Comparison of ENCODE assay signal across 12 cellular contexts in genomic region chr15:78064544-78064943, GRCh38. TPM values are rescaled to one million over a fixed set of nuclear protein-coding genes. Genes with fewer than 3 reads are reported as not detected.
DNase-seq lines count a peak whose midpoint lies in the region; ATAC-seq and TF ChIP-seq lines count a peak whose summit lies in the region.
"Had no signal": no experiment of that assay in that cellular context is flagged by ENCODE, and none has a peak within 500 bp of the region (broad histone marks: within the 10 kb centered on the region; RNA-seq: fewer than 3 reads in every experiment).

No MANE protein-coding gene starts in this region.

- H2AFZ ChIP-seq in OCI-LY7 (ENCODE audit: low read length) (no peak overlapping the region), mesenchymal stem cell (ENCODE audit: low read depth, low read length) (no peak overlapping the region)

- H3K27ac ChIP-seq in OCI-LY7 (ENCODE audit: low read depth, low read length, poor library complexity, severe bottlenecking) (no peak overlapping the region), duodenal mucosa (ENCODE audit: low read depth, low read length) (peak overlapping the region; percentile 47), mesenchymal stem cell (ENCODE audit: low read length, poor library complexity, severe bottlenecking) (peak overlapping the region; percentile 96), thyroid gland (peak overlapping the region; percentile 76 to 87 (median 78))

- DNase-seq in OCI-LY7 (ENCODE audit: low spot score): no peak
- peak; percentile 54 for DNase-seq in mesenchymal stem cell
- no peak for DNase-seq in thyroid gland
- DNase-seq in left colon: no peak
- DNase-seq in NCI-H1694 (lab: John Stamatoyannopoulos, UW): no peak
- DNase-seq: NCI-H510A had no signal

- H3K14ac ChIP-seq in mesenchymal stem cell (ENCODE audit: low read length in 2 of 2): no peak overlapping the region

- H2BK15ac ChIP-seq in mesenchymal stem cell (ENCODE audit: low read depth, poor library complexity, severe bottlenecking): no peak overlapping the region

- H3K4me1 ChIP-seq in OCI-LY7 (ENCODE audit: insufficient read depth, low read length, poor library complexity, severe bottlenecking): peaks cover 91% of the 10 kb centered on the region
- peaks cover 81 to 85% of the 10 kb centered on the region in 2 donors for H3K4me1 ChIP-seq in duodenal mucosa (ENCODE audit: control insufficient read depth in 1 of 2, insufficient read depth in 2 of 2, low read length in 2 of 2)
- peaks cover 28% of the 10 kb centered on the region for H3K4me1 ChIP-seq in mesenchymal stem cell (ENCODE audit: control insufficient read depth, insufficient read depth, low read depth, low read length)
- peaks cover 86 to 95% of the 10 kb centered on the region in 2 donors for H3K4me1 ChIP-seq in thyroid gland

- BruUV-seq in OCI-LY7 (replicated peaks; lab: Mats Ljungman, UMichigan): no TSS peak

- no peak overlapping the region for H2BK5ac ChIP-seq in mesenchymal stem cell (ENCODE audit: low read depth, low read length, poor library complexity, severe bottlenecking)

- no peak overlapping the region for H3K4ac ChIP-seq in mesenchymal stem cell (ENCODE audit: low read depth in 1 of 2, low read length in 2 of 2)

- no peak for TF ChIP-seq CTCF in OCI-LY7 (conservative IDR thresholded peaks at IDR 0.05; ENCODE audit: low read length)
- no peak for TF ChIP-seq CTCF in thyroid gland (IDR thresholded peaks at IDR 0.05)

- H3K9ac ChIP-seq in duodenal mucosa (ENCODE audit: low read depth in 1 of 2, low read length in 2 of 2) (no peak overlapping the region), mesenchymal stem cell (ENCODE audit: low read length) (peak overlapping the region; percentile 93)

- no peak overlapping the region for H3K23ac ChIP-seq in mesenchymal stem cell (ENCODE audit: low read length in 2 of 2)

- H3K36me3 ChIP-seq in OCI-LY7 (ENCODE audit: insufficient read depth, low read length) (peaks cover 11% of the 10 kb centered on the region; the same call in 1 of the 2 replicates), duodenal mucosa (ENCODE audit: control insufficient read depth in 1 of 2, insufficient read depth in 2 of 2, low read length in 2 of 2) (no peaks in the 10 kb centered on the region), mesenchymal stem cell (ENCODE audit: control insufficient read depth in 1 of 2, insufficient read depth in 2 of 2, low read depth in 1 of 2, low read length in 2 of 2) (peaks cover 0 to under 1% of the 10 kb centered on the region in 2 experiments), thyroid gland (no peaks in the 10 kb centered on the region)

- H3K79me2 ChIP-seq in OCI-LY7 (ENCODE audit: insufficient read depth, low read depth, low read length): peaks cover 100% of the 10 kb centered on the region

- H3K27me3 ChIP-seq in duodenal mucosa (ENCODE audit: control insufficient read depth in 1 of 2, insufficient read depth in 2 of 2, low read length in 2 of 2): no peaks in the 10 kb centered on the region
- no peaks in the 10 kb centered on the region for H3K27me3 ChIP-seq in mesenchymal stem cell (ENCODE audit: control insufficient read depth in 1 of 2, insufficient read depth in 1 of 2, low read length in 2 of 2)
- H3K27me3 ChIP-seq in thyroid gland: no peaks in the 10 kb centered on the region

- no peak overlapping the region for H2BK12ac ChIP-seq in mesenchymal stem cell (ENCODE audit: low read length in 2 of 2)

- no peak overlapping the region for H3K4me3 ChIP-seq in OCI-LY7 (ENCODE audit: low read depth, low read length, poor library complexity, severe bottlenecking)
- H3K4me3 ChIP-seq in duodenal mucosa (ENCODE audit: low read depth in 1 of 2, low read length in 2 of 2): no peak overlapping the region
- H3K4me3 ChIP-seq in mesenchymal stem cell (ENCODE audit: insufficient read depth in 1 of 2, low read depth in 1 of 2, low read length in 2 of 2): peak overlapping the region in 1 of 2 experiments; percentile 45
- H3K4me3 ChIP-seq in thyroid gland (replicated peaks in 1 of 3): no peak overlapping the region

- no peak overlapping the region for H2BK120ac ChIP-seq in mesenchymal stem cell (ENCODE audit: low read depth, low read length)

- H2AK5ac ChIP-seq in mesenchymal stem cell (ENCODE audit: low read length, severe bottlenecking): no peak overlapping the region

- H4K20me1 ChIP-seq in OCI-LY7 (ENCODE audit: insufficient read depth, low read length): no peaks in the 10 kb centered on the region

- 0 out of 2 replicates have a peak overlapping the region, but pooled peaks have one; percentile 85 for H3K4me2 ChIP-seq in OCI-LY7 (ENCODE audit: low read length)
- H3K4me2 ChIP-seq in mesenchymal stem cell (ENCODE audit: low read length, poor library complexity, severe bottlenecking): no peak overlapping the region

- no peak for TF ChIP-seq POLR2A in thyroid gland (IDR thresholded peaks at IDR 0.05)

- no peaks in the 10 kb centered on the region for H3K9me3 ChIP-seq in OCI-LY7 (ENCODE audit: low read length)
- H3K9me3 ChIP-seq in duodenal mucosa (ENCODE audit: control insufficient read depth in 1 of 2, low read length in 2 of 2): no peaks in the 10 kb centered on the region
- no peaks in the 10 kb centered on the region for H3K9me3 ChIP-seq in mesenchymal stem cell (ENCODE audit: control insufficient read depth, low read length)
- H3K9me3 ChIP-seq in thyroid gland: no peaks in the 10 kb centered on the region

- no peaks in the 10 kb centered on the region for H3K79me1 ChIP-seq in mesenchymal stem cell (replicated peaks; ENCODE audit: low read length, poor library complexity, severe bottlenecking)

- CTCF ChIA-PET in OCI-LY7 (lab: Charles Lee; ENCODE audit: unreplicated experiment): no interaction called here

- H3K9me2 ChIP-seq in OCI-LY7 (ENCODE audit: insufficient read depth, low read length): no peaks in the 10 kb centered on the region

- no peak overlapping the region for H4K91ac ChIP-seq in mesenchymal stem cell (ENCODE audit: low read length)

- POLR2A ChIA-PET in OCI-LY7 (lab: Charles Lee): no interaction called here

- H3K18ac ChIP-seq in mesenchymal stem cell (ENCODE audit: low read depth in 1 of 2, low read length in 2 of 2): no peak overlapping the region

- intact Hi-C loops in OCI-LY7 (cut with micrococcal nuclease; ENCODE audit: unreplicated experiment) (no loop called here), thyroid gland (cut with DNase I) (loop anchor here (10.0 kb wide), 1 partner anchor 80 kb away; the partner anchor contains the start of gene IDH3A), left colon (cut with DNase I, micrococcal nuclease) (no loop called here)

- ATAC-seq in HG02885 (IDR thresholded peaks at IDR 0.05; ENCODE audit: poor library complexity, unreplicated experiment): no peak
- no peak for ATAC-seq in left colon
- no peak for ATAC-seq in GM18517 (IDR thresholded peaks at IDR 0.05; ENCODE audit: unreplicated experiment)
- ATAC-seq: stimulated activated effector memory CD8-positive, alpha-beta T cell treated with anti-CD3 and anti-CD28 coated beads, Interleukin-12 subunit alpha, Interleukin-12 subunit beta, amount 100 ng/mL, for 72 hours had no signal

- no peak overlapping the region for H4K8ac ChIP-seq in mesenchymal stem cell (ENCODE audit: low read length)

- WGBS in mesenchymal stem cell: 75% methylated on average over 1 of the region's 2 CpGs
- WGBS in thyroid gland, 2 donors: 48 to 49% methylated on average over 2 of the region's 2 CpGs

RNA-seq across cellular contexts. Expression of gene TBC1D2B, which starts 13.0 kb away (rescaled TPM):
- total RNA-seq in OCI-LY7 (2014; rRNA removed; shearing (Covaris generic)): 22.8 and 30.9 TPM in 2 replicates
- 38.2 and 41.5 TPM in 2 replicates for total RNA-seq in OCI-LY7 (2022)
- 43.1 TPM for polyA plus RNA-seq in mesenchymal stem cell (2013, experiment 1 of 2)
- 41.2 TPM for polyA plus RNA-seq in mesenchymal stem cell (2013, experiment 2 of 2)
- total RNA-seq in thyroid gland: 10 to 100 TPM; 32.8 to 54.0 (median 40.1) TPM
- total RNA-seq in left colon: 10 to 100 TPM; 41.3 to 63.5 TPM

RNA-seq across cellular contexts. Expression of gene SH2D7, which starts 27.8 kb away (rescaled TPM):
- total RNA-seq in OCI-LY7 (2014; rRNA removed; shearing (Covaris generic)): not detected in 2 replicates
- total RNA-seq in OCI-LY7 (2022): not detected in 2 replicates
- polyA plus RNA-seq in mesenchymal stem cell (2013, experiment 1 of 2): 0.01 TPM
- 0.01 TPM for polyA plus RNA-seq in mesenchymal stem cell (2013, experiment 2 of 2)
- not detected for total RNA-seq in thyroid gland
- total RNA-seq in left colon: 1 to 10 TPM in 1 of 2 donors, under 1 TPM in 1; 0.89 to 2.4 TPM
- total RNA-seq: activated CD8-positive, alpha-beta memory T cell treated with anti-CD3 and anti-CD28 coated beads for 36 hours; esophagus mucosa had no signal
